1 cellular context compared by ENCODE assay signal in the genomic region with DNA sequence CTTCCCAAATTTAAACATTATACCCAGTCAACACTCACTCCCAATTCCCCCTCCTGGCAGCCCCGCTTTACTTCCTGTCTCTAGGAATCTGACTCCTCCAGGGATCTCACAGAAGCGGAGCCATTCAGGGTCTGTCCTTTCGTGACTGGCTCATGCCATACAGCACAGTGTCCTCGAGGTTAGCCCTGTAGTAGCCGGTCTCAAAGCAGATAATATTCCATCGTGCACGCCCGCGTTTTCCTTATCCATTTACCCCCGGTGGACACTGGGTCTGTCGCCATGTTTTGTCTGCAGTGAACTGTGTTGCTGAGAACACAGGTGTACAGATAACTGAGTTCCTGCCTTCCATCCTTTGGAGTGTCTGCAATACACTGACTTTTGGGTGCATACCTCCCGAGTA.
TF ChIP-seq lines count a peak whose summit lies in the region.

No MANE protein-coding gene starts in this region.

TF ChIP-seq in HepG2, 621 proteins besides CTCF, POLR2A, EP300 and RAD21 (continued from another document):
- TF ChIP-seq THAP8 (CRISPR knock-in tag; IDR thresholded peaks at IDR 0.05; ENCODE audit: borderline replicate concordance) = no peak
- TF ChIP-seq JDP2 (CRISPR knock-in tag; IDR thresholded peaks at IDR 0.05; ENCODE audit: borderline replicate concordance) = no peak
- TF ChIP-seq ZNF773 (CRISPR knock-in tag; IDR thresholded peaks at IDR 0.05; ENCODE audit: borderline replicate concordance) = no peak
- 0 out of 2 replicates have a peak, but pooled peaks have one; percentile 20 for TF ChIP-seq ZSCAN21 (CRISPR knock-in tag; IDR thresholded peaks at IDR 0.05; ENCODE audit: borderline replicate concordance)
- TF ChIP-seq ZNF615 (CRISPR knock-in tag; IDR thresholded peaks at IDR 0.05; ENCODE audit: borderline replicate concordance) = no peak
- TF ChIP-seq ATF1 (CRISPR knock-in tag; IDR thresholded peaks at IDR 0.05) = no peak
- no peak for TF ChIP-seq FOXO1 (CRISPR knock-in tag; IDR thresholded peaks at IDR 0.05)
- TF ChIP-seq NONO (IDR thresholded peaks at IDR 0.05) = no peak
- TF ChIP-seq NONO (CRISPR knock-in tag; conservative IDR thresholded peaks at IDR 0.05) = 0 out of 2 replicates have a peak, but pooled peaks have one; percentile 26
- TF ChIP-seq ETV5 (CRISPR knock-in tag; IDR thresholded peaks at IDR 0.05; ENCODE audit: borderline replicate concordance) = peak; percentile 31; the same call in 1 of the 2 replicates
- 0 out of 2 replicates have a peak, but pooled peaks have one; percentile 19 for TF ChIP-seq SALL1 (CRISPR knock-in tag; IDR thresholded peaks at IDR 0.05)
- peak; percentile 36 for TF ChIP-seq TEAD3 (CRISPR knock-in tag; optimal IDR thresholded peaks at IDR 0.05; ENCODE audit: borderline replicate concordance)
- TF ChIP-seq ZBTB38 (CRISPR knock-in tag; IDR thresholded peaks at IDR 0.05) = peak; percentile 65; the same call in 1 of the 2 replicates
- peak; percentile 45 for TF ChIP-seq ZNF781 (CRISPR knock-in tag; IDR thresholded peaks at IDR 0.05; ENCODE audit: borderline replicate concordance, not compliant biosample characterization)
- TF ChIP-seq, protein P1, sequence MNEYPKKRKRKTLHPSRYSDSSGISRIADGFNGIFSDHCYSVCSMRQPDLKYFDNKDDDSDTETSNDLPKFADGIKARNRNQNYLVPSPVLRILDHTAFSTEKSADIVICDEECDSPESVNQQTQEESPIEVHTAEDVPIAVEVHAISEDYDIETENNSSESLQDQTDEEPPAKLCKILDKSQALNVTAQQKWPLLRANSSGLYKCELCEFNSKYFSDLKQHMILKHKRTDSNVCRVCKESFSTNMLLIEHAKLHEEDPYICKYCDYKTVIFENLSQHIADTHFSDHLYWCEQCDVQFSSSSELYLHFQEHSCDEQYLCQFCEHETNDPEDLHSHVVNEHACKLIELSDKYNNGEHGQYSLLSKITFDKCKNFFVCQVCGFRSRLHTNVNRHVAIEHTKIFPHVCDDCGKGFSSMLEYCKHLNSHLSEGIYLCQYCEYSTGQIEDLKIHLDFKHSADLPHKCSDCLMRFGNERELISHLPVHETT (CRISPR knock-in tag; conservative IDR thresholded peaks at IDR 0.05) = no peak
- TF ChIP-seq ZNF552 (CRISPR knock-in tag; IDR thresholded peaks at IDR 0.05; ENCODE audit: borderline replicate concordance) = no peak
- TF ChIP-seq RBFOX2 (IDR thresholded peaks at IDR 0.05; ENCODE audit: low read depth, low read length) = no peak
- peak; percentile 38; the same call in 1 of the 2 replicates for TF ChIP-seq SMAD1 (CRISPR knock-in tag; IDR thresholded peaks at IDR 0.05; ENCODE audit: borderline replicate concordance, low read depth)
- TF ChIP-seq NKX3-1 (CRISPR knock-in tag; IDR thresholded peaks at IDR 0.05) = no peak
- TF ChIP-seq ZC3H13 (CRISPR knock-in tag; IDR thresholded peaks at IDR 0.05) = 0 out of 2 replicates have a peak, but pooled peaks have one; percentile 24
- TF ChIP-seq AKAP8 (CRISPR knock-in tag; IDR thresholded peaks at IDR 0.05) = peak; percentile 33; the same call in 1 of the 2 replicates
- TF ChIP-seq, protein P2, sequence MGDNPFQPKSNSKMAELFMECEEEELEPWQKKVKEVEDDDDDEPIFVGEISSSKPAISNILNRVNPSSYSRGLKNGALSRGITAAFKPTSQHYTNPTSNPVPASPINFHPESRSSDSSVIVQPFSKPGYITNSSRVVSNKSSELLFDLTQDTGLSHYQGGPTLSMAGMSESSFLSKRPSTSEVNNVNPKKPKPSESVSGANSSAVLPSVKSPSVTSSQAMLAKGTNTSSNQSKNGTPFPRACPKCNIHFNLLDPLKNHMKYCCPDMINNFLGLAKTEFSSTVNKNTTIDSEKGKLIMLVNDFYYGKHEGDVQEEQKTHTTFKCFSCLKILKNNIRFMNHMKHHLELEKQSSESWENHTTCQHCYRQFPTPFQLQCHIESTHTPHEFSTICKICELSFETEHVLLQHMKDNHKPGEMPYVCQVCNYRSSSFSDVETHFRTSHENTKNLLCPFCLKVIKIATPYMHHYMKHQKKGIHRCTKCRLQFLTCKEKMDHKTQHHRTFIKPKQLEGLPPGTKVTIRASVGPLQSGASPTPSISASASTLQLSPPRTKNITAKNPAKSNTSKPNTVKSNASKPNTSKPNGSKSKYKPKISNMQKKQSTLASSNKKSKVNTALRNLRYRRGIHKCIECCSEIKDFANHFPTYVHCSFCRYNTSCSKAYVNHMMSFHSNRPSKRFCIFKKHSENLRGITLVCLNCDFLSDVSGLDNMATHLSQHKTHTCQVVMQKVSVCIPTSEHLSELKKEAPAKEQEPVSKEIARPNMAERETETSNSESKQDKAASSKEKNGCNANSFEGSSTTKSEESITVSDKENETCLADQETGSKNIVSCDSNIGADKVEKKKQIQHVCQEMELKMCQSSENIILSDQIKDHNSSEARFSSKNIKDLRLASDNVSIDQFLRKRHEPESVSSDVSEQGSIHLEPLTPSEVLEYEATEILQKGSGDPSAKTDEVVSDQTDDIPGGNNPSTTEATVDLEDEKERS (CRISPR knock-in tag; IDR thresholded peaks at IDR 0.05) = no peak
- no peak for TF ChIP-seq ARHGAP35 (CRISPR knock-in tag; IDR thresholded peaks at IDR 0.05; ENCODE audit: borderline replicate concordance)
